ENCODE assay signal across 21 cellular contexts in genomic region chr10:130028465-130028819, GRCh38.
"Had no signal": no experiment of that assay in that cellular context is flagged by ENCODE, and none has a peak within 500 bp of the region (broad histone marks: within the 10 kb centered on the region; RNA-seq: fewer than 3 reads in every experiment).

No MANE protein-coding gene starts in this region.

- DNase-seq: activated CD4-positive, alpha-beta T cell treated with anti-CD3 and anti-CD28 coated beads for 48 hours; activated CD8-positive, alpha-beta T cell treated with anti-CD3 and anti-CD28 coated beads for 36 hours; activated gamma-delta T cell treated with Interleukin-2 at 50 U/mL for 16 hours; activated T-cell treated with anti-CD3 and anti-CD28 coated beads, Interleukin-2, amount 50 U/mL, for 4 hours; amniotic stem cell; body of pancreas; caudate nucleus; islet precursor cell; naive B cell; nucleus accumbens; right cardiac atrium; T-helper 17 cell; thyroid gland had no signal

- ATAC-seq: activated CD8-positive, alpha-beta T cell treated with anti-CD3 and anti-CD28 coated beads for 36 hours; body of pancreas; esophagus mucosa; left lobe of liver; right cardiac atrium; T-helper 17 cell; WTC11 had no signal

- H3K27ac ChIP-seq: body of pancreas, coronary artery, hepatocyte, prostate gland, thyroid gland, vagina had no signal

- H3K4me3 ChIP-seq: body of pancreas, coronary artery, hepatocyte, prostate gland, smooth muscle cell, thyroid gland, vagina had no signal

- H3K9me3 ChIP-seq: body of pancreas, prostate gland, thyroid gland, vagina had no signal

- H3K27me3 ChIP-seq: body of pancreas, hepatocyte, thyroid gland, vagina had no signal

- H3K4me1 ChIP-seq: body of pancreas, prostate gland, thyroid gland, vagina had no signal

- H3K36me3 ChIP-seq: prostate gland, thyroid gland, vagina had no signal
